ENCODE assay signal across 1 cellular context in genomic region chr12:45623221-45623620, GRCh38.
TF ChIP-seq lines count a peak whose summit lies in the region.

No MANE protein-coding gene starts in this region.

TF ChIP-seq in WTC11, 78 proteins besides CTCF, POLR2A, EP300 and RAD21 (continued from another document):
- TF ChIP-seq, protein P1, sequence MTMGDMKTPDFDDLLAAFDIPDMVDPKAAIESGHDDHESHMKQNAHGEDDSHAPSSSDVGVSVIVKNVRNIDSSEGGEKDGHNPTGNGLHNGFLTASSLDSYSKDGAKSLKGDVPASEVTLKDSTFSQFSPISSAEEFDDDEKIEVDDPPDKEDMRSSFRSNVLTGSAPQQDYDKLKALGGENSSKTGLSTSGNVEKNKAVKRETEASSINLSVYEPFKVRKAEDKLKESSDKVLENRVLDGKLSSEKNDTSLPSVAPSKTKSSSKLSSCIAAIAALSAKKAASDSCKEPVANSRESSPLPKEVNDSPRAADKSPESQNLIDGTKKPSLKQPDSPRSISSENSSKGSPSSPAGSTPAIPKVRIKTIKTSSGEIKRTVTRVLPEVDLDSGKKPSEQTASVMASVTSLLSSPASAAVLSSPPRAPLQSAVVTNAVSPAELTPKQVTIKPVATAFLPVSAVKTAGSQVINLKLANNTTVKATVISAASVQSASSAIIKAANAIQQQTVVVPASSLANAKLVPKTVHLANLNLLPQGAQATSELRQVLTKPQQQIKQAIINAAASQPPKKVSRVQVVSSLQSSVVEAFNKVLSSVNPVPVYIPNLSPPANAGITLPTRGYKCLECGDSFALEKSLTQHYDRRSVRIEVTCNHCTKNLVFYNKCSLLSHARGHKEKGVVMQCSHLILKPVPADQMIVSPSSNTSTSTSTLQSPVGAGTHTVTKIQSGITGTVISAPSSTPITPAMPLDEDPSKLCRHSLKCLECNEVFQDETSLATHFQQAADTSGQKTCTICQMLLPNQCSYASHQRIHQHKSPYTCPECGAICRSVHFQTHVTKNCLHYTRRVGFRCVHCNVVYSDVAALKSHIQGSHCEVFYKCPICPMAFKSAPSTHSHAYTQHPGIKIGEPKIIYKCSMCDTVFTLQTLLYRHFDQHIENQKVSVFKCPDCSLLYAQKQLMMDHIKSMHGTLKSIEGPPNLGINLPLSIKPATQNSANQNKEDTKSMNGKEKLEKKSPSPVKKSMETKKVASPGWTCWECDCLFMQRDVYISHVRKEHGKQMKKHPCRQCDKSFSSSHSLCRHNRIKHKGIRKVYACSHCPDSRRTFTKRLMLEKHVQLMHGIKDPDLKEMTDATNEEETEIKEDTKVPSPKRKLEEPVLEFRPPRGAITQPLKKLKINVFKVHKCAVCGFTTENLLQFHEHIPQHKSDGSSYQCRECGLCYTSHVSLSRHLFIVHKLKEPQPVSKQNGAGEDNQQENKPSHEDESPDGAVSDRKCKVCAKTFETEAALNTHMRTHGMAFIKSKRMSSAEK (CRISPR knock-in tag; IDR thresholded peaks at IDR 0.05; ENCODE audit: borderline replicate concordance): no peak
- no peak for TF ChIP-seq OVOL2 (CRISPR knock-in tag; IDR thresholded peaks at IDR 0.05; ENCODE audit: borderline replicate concordance)
- TF ChIP-seq, protein P2, sequence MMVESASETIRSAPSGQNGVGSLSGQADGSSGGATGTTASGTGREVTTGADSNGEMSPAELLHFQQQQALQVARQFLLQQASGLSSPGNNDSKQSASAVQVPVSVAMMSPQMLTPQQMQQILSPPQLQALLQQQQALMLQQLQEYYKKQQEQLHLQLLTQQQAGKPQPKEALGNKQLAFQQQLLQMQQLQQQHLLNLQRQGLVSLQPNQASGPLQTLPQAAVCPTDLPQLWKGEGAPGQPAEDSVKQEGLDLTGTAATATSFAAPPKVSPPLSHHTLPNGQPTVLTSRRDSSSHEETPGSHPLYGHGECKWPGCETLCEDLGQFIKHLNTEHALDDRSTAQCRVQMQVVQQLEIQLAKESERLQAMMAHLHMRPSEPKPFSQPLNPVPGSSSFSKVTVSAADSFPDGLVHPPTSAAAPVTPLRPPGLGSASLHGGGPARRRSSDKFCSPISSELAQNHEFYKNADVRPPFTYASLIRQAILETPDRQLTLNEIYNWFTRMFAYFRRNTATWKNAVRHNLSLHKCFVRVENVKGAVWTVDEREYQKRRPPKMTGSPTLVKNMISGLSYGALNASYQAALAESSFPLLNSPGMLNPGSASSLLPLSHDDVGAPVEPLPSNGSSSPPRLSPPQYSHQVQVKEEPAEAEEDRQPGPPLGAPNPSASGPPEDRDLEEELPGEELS (CRISPR knock-in tag; IDR thresholded peaks at IDR 0.05): no peak
- no peak for TF ChIP-seq TCF7 (CRISPR knock-in tag; IDR thresholded peaks at IDR 0.05; ENCODE audit: low read depth)
- no peak for TF ChIP-seq MLX (CRISPR knock-in tag; IDR thresholded peaks at IDR 0.05)
- no peak for TF ChIP-seq E2F4 (CRISPR knock-in tag; IDR thresholded peaks at IDR 0.05; ENCODE audit: borderline replicate concordance, low read depth)
- no peak for TF ChIP-seq ZBTB21 (CRISPR knock-in tag; IDR thresholded peaks at IDR 0.05; ENCODE audit: borderline replicate concordance)
- TF ChIP-seq ZNF138 (CRISPR knock-in tag; conservative IDR thresholded peaks at IDR 0.05): no peak
- no peak for TF ChIP-seq ZBTB43 (CRISPR knock-in tag; IDR thresholded peaks at IDR 0.05)
- no peak for TF ChIP-seq ZNF423 (CRISPR knock-in tag; IDR thresholded peaks at IDR 0.05)
- TF ChIP-seq, protein P3, sequence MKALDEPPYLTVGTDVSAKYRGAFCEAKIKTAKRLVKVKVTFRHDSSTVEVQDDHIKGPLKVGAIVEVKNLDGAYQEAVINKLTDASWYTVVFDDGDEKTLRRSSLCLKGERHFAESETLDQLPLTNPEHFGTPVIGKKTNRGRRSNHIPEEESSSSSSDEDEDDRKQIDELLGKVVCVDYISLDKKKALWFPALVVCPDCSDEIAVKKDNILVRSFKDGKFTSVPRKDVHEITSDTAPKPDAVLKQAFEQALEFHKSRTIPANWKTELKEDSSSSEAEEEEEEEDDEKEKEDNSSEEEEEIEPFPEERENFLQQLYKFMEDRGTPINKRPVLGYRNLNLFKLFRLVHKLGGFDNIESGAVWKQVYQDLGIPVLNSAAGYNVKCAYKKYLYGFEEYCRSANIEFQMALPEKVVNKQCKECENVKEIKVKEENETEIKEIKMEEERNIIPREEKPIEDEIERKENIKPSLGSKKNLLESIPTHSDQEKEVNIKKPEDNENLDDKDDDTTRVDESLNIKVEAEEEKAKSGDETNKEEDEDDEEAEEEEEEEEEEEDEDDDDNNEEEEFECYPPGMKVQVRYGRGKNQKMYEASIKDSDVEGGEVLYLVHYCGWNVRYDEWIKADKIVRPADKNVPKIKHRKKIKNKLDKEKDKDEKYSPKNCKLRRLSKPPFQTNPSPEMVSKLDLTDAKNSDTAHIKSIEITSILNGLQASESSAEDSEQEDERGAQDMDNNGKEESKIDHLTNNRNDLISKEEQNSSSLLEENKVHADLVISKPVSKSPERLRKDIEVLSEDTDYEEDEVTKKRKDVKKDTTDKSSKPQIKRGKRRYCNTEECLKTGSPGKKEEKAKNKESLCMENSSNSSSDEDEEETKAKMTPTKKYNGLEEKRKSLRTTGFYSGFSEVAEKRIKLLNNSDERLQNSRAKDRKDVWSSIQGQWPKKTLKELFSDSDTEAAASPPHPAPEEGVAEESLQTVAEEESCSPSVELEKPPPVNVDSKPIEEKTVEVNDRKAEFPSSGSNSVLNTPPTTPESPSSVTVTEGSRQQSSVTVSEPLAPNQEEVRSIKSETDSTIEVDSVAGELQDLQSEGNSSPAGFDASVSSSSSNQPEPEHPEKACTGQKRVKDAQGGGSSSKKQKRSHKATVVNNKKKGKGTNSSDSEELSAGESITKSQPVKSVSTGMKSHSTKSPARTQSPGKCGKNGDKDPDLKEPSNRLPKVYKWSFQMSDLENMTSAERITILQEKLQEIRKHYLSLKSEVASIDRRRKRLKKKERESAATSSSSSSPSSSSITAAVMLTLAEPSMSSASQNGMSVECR (CRISPR knock-in tag; IDR thresholded peaks at IDR 0.05; ENCODE audit: borderline replicate concordance): no peak
